In the genomic region with DNA sequence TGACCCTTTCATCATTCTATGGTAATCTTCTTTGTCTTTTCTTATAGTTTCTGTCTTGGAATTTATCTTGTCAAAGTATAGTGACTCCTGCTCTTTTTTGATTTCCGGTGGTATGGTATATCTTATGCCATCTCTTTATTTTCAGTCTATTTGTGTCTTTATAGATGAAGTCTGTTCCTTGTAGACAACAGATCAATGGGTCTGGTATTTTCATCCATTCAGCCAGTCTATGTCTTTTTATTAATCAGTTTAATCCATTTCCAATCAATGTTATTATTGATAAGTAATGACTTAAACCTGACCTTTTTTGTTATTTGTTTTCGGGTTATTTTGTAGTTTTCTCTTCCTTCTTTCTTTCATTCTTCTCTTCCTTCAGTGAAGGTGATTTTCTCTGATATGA, we compare ENCODE assay signal across 3 cellular contexts.
"Had no signal": no experiment of that assay in that cellular context is flagged by ENCODE, and none has a peak within 500 bp of the region (broad histone marks: within the 10 kb centered on the region; RNA-seq: fewer than 3 reads in every experiment).

No MANE protein-coding gene starts in this region.

- ATAC-seq: GM12878 had no signal

- H3K4me3 ChIP-seq: GM12878 had no signal

- DNase-seq: GDM1, GF-D8 had no signal
